Comparison of ENCODE assay signal across 1 cellular context in genomic region chr17:6541886-6542285, GRCh38.
TF ChIP-seq lines count a peak whose summit lies in the region.

No MANE protein-coding gene starts in this region.

TF ChIP-seq in H1, 55 proteins besides CTCF, POLR2A, EP300 and RAD21 (continued from another document):
- TF ChIP-seq USF2 (IDR thresholded peaks at IDR 0.05; ENCODE audit: low read length) (no peak), CEBPB (IDR thresholded peaks at IDR 0.05; ENCODE audit: low read depth, low read length) (no peak), POLR2AphosphoS5 (IDR thresholded peaks at IDR 0.05; ENCODE audit: low read depth, low read length) (no peak), YY1 (IDR thresholded peaks at IDR 0.05; ENCODE audit: low read depth, low read length) (no peak), TCF12 (IDR thresholded peaks at IDR 0.05; ENCODE audit: low read depth, low read length) (no peak), RXRA (IDR thresholded peaks at IDR 0.05; ENCODE audit: insufficient read depth, low read depth, low read length) (no peak), CHD7 (IDR thresholded peaks at IDR 0.05; ENCODE audit: insufficient replicate concordance, low read length) (no peak)
